Comparison of ENCODE assay signal across 15 cellular contexts in the genomic region with DNA sequence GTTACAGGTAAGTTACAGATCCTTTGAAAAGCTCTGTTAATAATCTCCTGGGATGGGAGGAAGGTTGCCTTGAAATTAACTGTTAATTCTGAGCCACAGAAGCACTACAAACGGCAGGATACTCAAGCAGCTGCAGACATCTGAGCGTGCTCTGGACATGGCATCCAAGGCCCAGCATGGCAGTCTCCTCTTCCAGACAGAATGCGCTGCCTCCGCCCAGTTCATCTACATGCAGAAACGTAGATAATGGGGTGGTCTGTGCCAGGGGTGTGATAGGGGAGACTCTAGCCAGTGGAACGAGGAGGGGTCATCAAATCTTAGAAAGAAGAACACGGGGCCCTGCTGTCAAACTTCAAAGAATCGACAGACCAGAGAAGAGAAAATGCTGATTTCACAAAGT. TPM values are rescaled to one million over a fixed set of nuclear protein-coding genes. Genes with fewer than 3 reads are reported as not detected.
DNase-seq lines count a peak whose midpoint lies in the region; ATAC-seq and TF ChIP-seq lines count a peak whose summit lies in the region.
"Had no signal": no experiment of that assay in that cellular context is flagged by ENCODE, and none has a peak within 500 bp of the region (broad histone marks: within the 10 kb centered on the region; RNA-seq: fewer than 3 reads in every experiment).

No MANE protein-coding gene starts in this region.

- H3K4me3 Mint-ChIP-seq in endodermal cell (no peak overlapping the region), nephron (no peak overlapping the region)
- H3K4me3 Mint-ChIP-seq: CD4-positive, CD25-positive, alpha-beta regulatory T cell had no signal

- H3K36me3 Mint-ChIP-seq in endodermal cell (ENCODE audit: low read depth) (no peaks in the 10 kb centered on the region), nephron (ENCODE audit: low read depth) (no peaks in the 10 kb centered on the region)
- H3K36me3 Mint-ChIP-seq: CD4-positive, CD25-positive, alpha-beta regulatory T cell had no signal

- no peak overlapping the region for H3K27ac Mint-ChIP-seq in endodermal cell
- H3K27ac Mint-ChIP-seq in nephron = peak overlapping the region in 2 of 3 experiments; percentile 64 to 70
- H3K27ac Mint-ChIP-seq: CD4-positive, CD25-positive, alpha-beta regulatory T cell had no signal

- no peaks in the 10 kb centered on the region for H3K36me3 ChIP-seq in right atrium auricular region
- H3K36me3 ChIP-seq in endodermal cell (ENCODE audit: control insufficient read depth, insufficient read depth, low read length) = no peaks in the 10 kb centered on the region
- H3K36me3 ChIP-seq in mucosa of descending colon (ENCODE audit: low read depth) = no peaks in the 10 kb centered on the region
- H3K36me3 ChIP-seq: BLaER1 treated with 17β-estradiol and CSF1 and Interleukin-3, amounts not matched to agents 10 nM and 100 nM had no signal

- peaks cover 27% of the 10 kb centered on the region for H3K4me1 Mint-ChIP-seq in endodermal cell
- H3K4me1 Mint-ChIP-seq in nephron = peaks cover 12% of the 10 kb centered on the region
- H3K4me1 Mint-ChIP-seq: CD4-positive, CD25-positive, alpha-beta regulatory T cell had no signal

- DNase-seq in right atrium auricular region (ENCODE audit: low spot score) (peak; percentile 5), Right ventricle myocardium inferior (ENCODE audit: missing footprints) (no peak), endodermal cell (peak; percentile 36), NCI-H1694 (lab: John Stamatoyannopoulos, UW) (no peak), mucosa of descending colon (no peak)
- DNase-seq: ACHN; CD4-positive, CD25-positive, alpha-beta regulatory T cell; IMR-90 had no signal

- no peak overlapping the region for H3K9ac ChIP-seq in endodermal cell (ENCODE audit: extremely low read depth, low read length, poor library complexity, severe bottlenecking)
- H3K9ac ChIP-seq: BLaER1 treated with 17β-estradiol and CSF1 and Interleukin-3, amounts not matched to agents 10 nM and 100 nM had no signal

- WGBS in endodermal cell (ENCODE audit: insufficient coverage in 1 of 2, insufficient read length in 1 of 2), 2 experiments = 76 to 79% methylated on average over 6 to 8 of the region's 8 CpGs

- intact Hi-C loops in Right ventricle myocardium inferior (cut with DNase I) = no loop called here
- intact Hi-C loops in mucosa of descending colon (cut with DNase I, micrococcal nuclease) = no loop called here

- H3K9me3 ChIP-seq in right atrium auricular region = no peaks in the 10 kb centered on the region
- peaks cover 11% of the 10 kb centered on the region for H3K9me3 ChIP-seq in endodermal cell (ENCODE audit: control insufficient read depth, low read length)
- no peaks in the 10 kb centered on the region for H3K9me3 ChIP-seq in mucosa of descending colon
- H3K9me3 ChIP-seq: BLaER1 treated with 17β-estradiol and CSF1 and Interleukin-3, amounts not matched to agents 10 nM and 100 nM had no signal

- TF ChIP-seq CTCF in right atrium auricular region (IDR thresholded peaks at IDR 0.05) (no peak), endodermal cell (conservative IDR thresholded peaks at IDR 0.05) (no peak), nephron (IDR thresholded peaks at IDR 0.05; ENCODE audit: unreplicated experiment in 3 of 3) (no peak), mucosa of descending colon (IDR thresholded peaks at IDR 0.05) (no peak)

- no peaks in the 10 kb centered on the region for H3K4me1 ChIP-seq in right atrium auricular region
- peaks cover 2% of the 10 kb centered on the region for H3K4me1 ChIP-seq in endodermal cell (ENCODE audit: control insufficient read depth, insufficient read depth, low read length)
- no peaks in the 10 kb centered on the region for H3K4me1 ChIP-seq in mucosa of descending colon (ENCODE audit: low read depth)
- H3K4me1 ChIP-seq: BLaER1 treated with 17β-estradiol and CSF1 and Interleukin-3, amounts not matched to agents 10 nM and 100 nM had no signal

- H3K9me3 Mint-ChIP-seq in endodermal cell = no peaks in the 10 kb centered on the region
- no peaks in the 10 kb centered on the region for H3K9me3 Mint-ChIP-seq in nephron
- H3K9me3 Mint-ChIP-seq: CD4-positive, CD25-positive, alpha-beta regulatory T cell had no signal

- H3K27ac ChIP-seq in right atrium auricular region (no peak overlapping the region), endodermal cell (ENCODE audit: low read depth, low read length) (no peak overlapping the region)
- H3K27ac ChIP-seq: BLaER1 treated with 17β-estradiol and CSF1 and Interleukin-3, amounts not matched to agents 10 nM and 100 nM had no signal

- peaks cover 2% of the 10 kb centered on the region for H3K27me3 Mint-ChIP-seq in endodermal cell (ENCODE audit: insufficient read depth)
- H3K27me3 Mint-ChIP-seq in nephron (ENCODE audit: low read depth) = peaks cover 17% of the 10 kb centered on the region

- no peak for ATAC-seq in Right ventricle myocardium inferior
- ATAC-seq in GM18517 (IDR thresholded peaks at IDR 0.05; ENCODE audit: unreplicated experiment) = no peak
- ATAC-seq in mucosa of descending colon = no peak
- ATAC-seq: GM12878 had no signal

- H3K27me3 ChIP-seq in right atrium auricular region (no peaks in the 10 kb centered on the region), endodermal cell (ENCODE audit: control insufficient read depth, insufficient read depth, low read length, poor library complexity, severe bottlenecking) (no peaks in the 10 kb centered on the region)
- H3K27me3 ChIP-seq: BLaER1 treated with 17β-estradiol and CSF1 and Interleukin-3, amounts not matched to agents 10 nM and 100 nM had no signal

- no peak overlapping the region for H3K4me3 ChIP-seq in right atrium auricular region
- H3K4me3 ChIP-seq in endodermal cell (ENCODE audit: low read length) = no peak overlapping the region
- H3K4me3 ChIP-seq in mucosa of descending colon = no peak overlapping the region
- H3K4me3 ChIP-seq: BLaER1 treated with 17β-estradiol and CSF1 and Interleukin-3, amounts not matched to agents 10 nM and 100 nM; GM12878 had no signal

RNA-seq across cellular contexts. Expression of a gene that starts 13.8 kb away (rescaled TPM):
- total RNA-seq in right atrium auricular region (10 to 100 TPM in 1 of 2 donors, 1 to 10 TPM in 1; 3.8 to 13.4 TPM), Right ventricle myocardium inferior (17.0 TPM), endodermal cell (1 to 10 TPM in 1 of 2 donors, under 1 TPM in 1; 0.64 to 1.8 TPM), mucosa of descending colon (10 to 100 TPM in 1 of 3 donors, 1 to 10 TPM in 1, under 1 TPM in 1; 0.58 to 19.8 (median 2.4) TPM)
- 0.57 TPM for polyA plus RNA-seq in endodermal cell (2013, experiment 1 of 2)
- 0.41 TPM for polyA plus RNA-seq in endodermal cell (2013, experiment 2 of 2)
- total RNA-seq: A172; CD4-positive, CD25-positive, alpha-beta regulatory T cell; G401; GM12878; HT-29; IMR-90 had no signal
- polyA plus RNA-seq: CD4-positive, CD25-positive, alpha-beta regulatory T cell; GM12878; IMR-90 had no signal

Comparison
In these comparisons a context has a peak if more than half of its experiments do, and no peak if none do; other contexts are left out.
1. DNase-seq: peak in right atrium auricular region (single experiment) and endodermal cell (single experiment); none in Right ventricle myocardium inferior (single experiment), NCI-H1694 (single experiment) and mucosa of descending colon (0 of 3).